Comparison of ENCODE assay signal across 27 cellular contexts in the genomic region with DNA sequence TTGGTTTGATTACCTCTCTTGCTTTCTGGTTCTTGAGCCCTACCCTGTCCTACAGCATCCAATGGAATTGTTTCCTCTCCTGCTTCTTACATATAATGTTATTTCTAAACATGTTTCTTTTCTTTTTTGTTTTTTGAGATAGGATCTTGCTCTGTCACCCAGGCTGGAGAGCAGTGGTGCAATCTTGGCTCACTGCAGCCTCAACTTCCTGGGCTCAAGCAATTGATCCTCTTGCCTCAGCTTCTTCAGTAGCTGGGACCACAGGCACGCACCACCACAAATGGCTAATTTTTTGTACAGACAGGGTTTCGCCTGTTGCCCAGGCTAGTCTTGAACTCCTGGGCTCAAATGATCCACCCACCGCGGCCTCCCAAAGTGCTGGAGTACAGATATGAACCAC.
A peak's percentile ranks its signal among the peaks of the same experiment; 100 is the strongest.
DNase-seq lines count a peak whose midpoint lies in the region; ATAC-seq and TF ChIP-seq lines count a peak whose summit lies in the region.
"Had no signal": no experiment of that assay in that cellular context is flagged by ENCODE, and none has a peak within 500 bp of the region (broad histone marks: within the 10 kb centered on the region; RNA-seq: fewer than 3 reads in every experiment).

No MANE protein-coding gene starts in this region.

- DNase-seq in SIG-M5 treated with dmso at 0.1 percent for 504 hours (lab: John Stamatoyannopoulos, UW; ENCODE audit: unreplicated experiment), result peak; percentile 48
- DNase-seq in SIG-M5 (lab: John Stamatoyannopoulos, UW), result no peak
- no peak for DNase-seq in CD14-positive monocyte (ENCODE audit: low spot score)
- no peak for DNase-seq in activated CD8-positive, alpha-beta T cell treated with anti-CD3 and anti-CD28 coated beads for 36 hours
- DNase-seq in naive thymus-derived CD4-positive, alpha-beta T cell, result no peak
- no peak for DNase-seq in HuH-7 (ENCODE audit: low spot score)
- DNase-seq in NOMO-1 (lab: John Stamatoyannopoulos, UW; ENCODE audit: unreplicated experiment in 2 of 2), result no peak
- no peak for DNase-seq in NCI-H2107 (lab: John Stamatoyannopoulos, UW)
- DNase-seq: 8988T; activated gamma-delta T cell treated with Interleukin-2 at 50 U/mL for 16 hours; amniotic stem cell; brain microvascular endothelial cell; DMS79; effector CD4-positive, alpha-beta T cell; HCEC 1CT; hippocampal formation; Karpas-422; natural killer cell; NCI-H446; NCI-H748 treated with DMSO at 0.1 percent for 48 hours; Peyer's patch; SHP77 treated with DMSO at 0.1 percent for 48 hours; T-helper 1 cell; transverse colon had no signal

- no peak for ATAC-seq in activated CD8-positive, alpha-beta T cell treated with anti-CD3 and anti-CD28 coated beads for 36 hours
- ATAC-seq in naive thymus-derived CD4-positive, alpha-beta T cell, result no peak
- ATAC-seq: activated CD4-positive, CD25-positive, alpha-beta regulatory T cell treated with anti-CD3 and anti-CD28 coated beads, Interleukin-2, amount 50 U/mL, for 24 hours; natural killer cell; stimulated activated effector memory CD8-positive, alpha-beta T cell treated with anti-CD3 and anti-CD28 coated beads, Interleukin-12 subunit alpha, Interleukin-12 subunit beta, amount 100 ng/mL, for 72 hours had no signal

- H3K36me3 Mint-ChIP-seq in CD14-positive monocyte, result peaks cover 3 to 13% of the 10 kb centered on the region in 2 donors
- no peaks in the 10 kb centered on the region for H3K36me3 Mint-ChIP-seq in activated CD8-positive, alpha-beta T cell treated with anti-CD3 and anti-CD28 coated beads for 36 hours (ENCODE audit: low read depth)
- H3K36me3 Mint-ChIP-seq in naive thymus-derived CD4-positive, alpha-beta T cell, result peaks cover 0 to 7% (median 5%) of the 10 kb centered on the region in 5 donors
- H3K36me3 Mint-ChIP-seq: natural killer cell had no signal

- no peaks in the 10 kb centered on the region for H3K27me3 ChIP-seq in naive thymus-derived CD4-positive, alpha-beta T cell (ENCODE audit: control insufficient read depth in 2 of 2, insufficient read depth in 2 of 2, low read length in 2 of 2)
- H3K27me3 ChIP-seq: brain microvascular endothelial cell, Peyer's patch, transverse colon had no signal

- no peak for TF ChIP-seq CTCF in CD14-positive monocyte (IDR thresholded peaks at IDR 0.05)
- no peak for TF ChIP-seq CTCF in activated CD8-positive, alpha-beta T cell treated with anti-CD3 and anti-CD28 coated beads for 36 hours (IDR thresholded peaks at IDR 0.05)

- H3K9me3 ChIP-seq in naive thymus-derived CD4-positive, alpha-beta T cell (ENCODE audit: control insufficient read depth in 2 of 3, low read length in 3 of 3), result no peaks in the 10 kb centered on the region
- H3K9me3 ChIP-seq: Peyer's patch, transverse colon had no signal

- H3K4me1 ChIP-seq in naive thymus-derived CD4-positive, alpha-beta T cell (ENCODE audit: control insufficient read depth in 2 of 2, insufficient read depth in 2 of 2, low read length in 2 of 2), result peaks cover 0 to 5% of the 10 kb centered on the region in 2 donors
- H3K4me1 ChIP-seq: Peyer's patch had no signal

- H3K36me3 ChIP-seq in naive thymus-derived CD4-positive, alpha-beta T cell (ENCODE audit: control insufficient read depth in 2 of 3, insufficient read depth in 3 of 3, low read length in 3 of 3), result no peaks in the 10 kb centered on the region
- H3K36me3 ChIP-seq: brain microvascular endothelial cell, Peyer's patch, transverse colon had no signal

- H3K4me3 Mint-ChIP-seq in CD14-positive monocyte, result peak overlapping the region in 1 of 2 donors; percentile 21
- H3K4me3 Mint-ChIP-seq in activated CD8-positive, alpha-beta T cell treated with anti-CD3 and anti-CD28 coated beads for 36 hours, result no peak overlapping the region
- H3K4me3 Mint-ChIP-seq in naive thymus-derived CD4-positive, alpha-beta T cell, result no peak overlapping the region
- H3K4me3 Mint-ChIP-seq: natural killer cell; stimulated activated effector memory CD8-positive, alpha-beta T cell treated with anti-CD3 and anti-CD28 coated beads, Interleukin-12 subunit alpha, Interleukin-12 subunit beta, amount 100 ng/mL, for 72 hours had no signal

- no peak overlapping the region for H3K4me3 ChIP-seq in naive thymus-derived CD4-positive, alpha-beta T cell (ENCODE audit: low read length)
- H3K4me3 ChIP-seq: lung, Peyer's patch, transverse colon had no signal

- peaks cover 51% of the 10 kb centered on the region for H3K4me1 Mint-ChIP-seq in CD14-positive monocyte
- peaks cover 32% of the 10 kb centered on the region for H3K4me1 Mint-ChIP-seq in activated CD8-positive, alpha-beta T cell treated with anti-CD3 and anti-CD28 coated beads for 36 hours (ENCODE audit: low read depth)
- H3K4me1 Mint-ChIP-seq in naive thymus-derived CD4-positive, alpha-beta T cell, result peaks cover 28 to 54% (median 40%) of the 10 kb centered on the region in 7 donors

- H3K9me3 Mint-ChIP-seq in CD14-positive monocyte, result no peaks in the 10 kb centered on the region
- H3K9me3 Mint-ChIP-seq in activated CD8-positive, alpha-beta T cell treated with anti-CD3 and anti-CD28 coated beads for 36 hours, result no peaks in the 10 kb centered on the region
- no peaks in the 10 kb centered on the region for H3K9me3 Mint-ChIP-seq in naive thymus-derived CD4-positive, alpha-beta T cell
- H3K9me3 Mint-ChIP-seq: natural killer cell; stimulated activated effector memory CD8-positive, alpha-beta T cell treated with anti-CD3 and anti-CD28 coated beads, Interleukin-12 subunit alpha, Interleukin-12 subunit beta, amount 100 ng/mL, for 72 hours had no signal

- H3K27ac Mint-ChIP-seq in CD14-positive monocyte, result peak overlapping the region; percentile 34 to 90 (median 69)
- H3K27ac Mint-ChIP-seq in activated CD8-positive, alpha-beta T cell treated with anti-CD3 and anti-CD28 coated beads for 36 hours, result peak overlapping the region; percentile 63
- peak overlapping the region in 5 of 9 donors; percentile 25 to 86 (median 66) for H3K27ac Mint-ChIP-seq in naive thymus-derived CD4-positive, alpha-beta T cell
- H3K27ac Mint-ChIP-seq: natural killer cell; stimulated activated effector memory CD8-positive, alpha-beta T cell treated with anti-CD3 and anti-CD28 coated beads, Interleukin-12 subunit alpha, Interleukin-12 subunit beta, amount 100 ng/mL, for 72 hours had no signal

- peaks cover 0 to 2% (median 0%) of the 10 kb centered on the region in 3 donors for H3K27me3 Mint-ChIP-seq in CD14-positive monocyte (ENCODE audit: low read depth in 3 of 3)
- H3K27me3 Mint-ChIP-seq in activated CD8-positive, alpha-beta T cell treated with anti-CD3 and anti-CD28 coated beads for 36 hours, result no peaks in the 10 kb centered on the region
- H3K27me3 Mint-ChIP-seq in naive thymus-derived CD4-positive, alpha-beta T cell, result no peaks in the 10 kb centered on the region

- POLR2A ChIA-PET in activated CD8-positive, alpha-beta T cell treated with anti-CD3 and anti-CD28 coated beads for 36 hours (lab: Charles Lee), result interaction anchor here (0.7 kb wide), 1 partner anchor 1301 kb away, joined by 4 read pairs; no protein-coding TSS in a partner anchor
- POLR2A ChIA-PET in naive thymus-derived CD4-positive, alpha-beta T cell (lab: Charles Lee), result no interaction called here

- CTCF ChIA-PET in activated CD8-positive, alpha-beta T cell treated with anti-CD3 and anti-CD28 coated beads for 36 hours (lab: Charles Lee), result interaction anchor here (1.3 kb wide), 1 partner anchor 11 kb away, joined by 4 read pairs; no protein-coding TSS in a partner anchor
- CTCF ChIA-PET in naive thymus-derived CD4-positive, alpha-beta T cell (lab: Charles Lee), result interaction anchor here (1.1 kb wide), 1 partner anchor 39 kb away, joined by 3 read pairs; no protein-coding TSS in a partner anchor

- intact Hi-C loops in CD14-positive monocyte (cut with micrococcal nuclease), result no loop called here
- intact Hi-C loops in activated CD8-positive, alpha-beta T cell treated with anti-CD3 and anti-CD28 coated beads for 36 hours (cut with micrococcal nuclease), result no loop called here
- intact Hi-C loops in naive thymus-derived CD4-positive, alpha-beta T cell (cut with micrococcal nuclease), result no loop called here

- no peak overlapping the region for H3K27ac ChIP-seq in naive thymus-derived CD4-positive, alpha-beta T cell (ENCODE audit: low read depth, low read length)
- H3K27ac ChIP-seq: brain microvascular endothelial cell, Peyer's patch, transverse colon had no signal
